12 cellular contexts compared by ENCODE assay signal in genomic region chr4:107666134-107666533, GRCh38. TPM values are rescaled to one million over a fixed set of nuclear protein-coding genes. Genes with fewer than 3 reads are reported as not detected.
A peak's percentile ranks its signal among the peaks of the same experiment; 100 is the strongest.
DNase-seq lines count a peak whose midpoint lies in the region; ATAC-seq, FAIRE-seq and TF ChIP-seq lines count a peak whose summit lies in the region.
"Had no signal": no experiment of that assay in that cellular context is flagged by ENCODE, and none has a peak within 500 bp of the region (broad histone marks: within the 10 kb centered on the region; RNA-seq: fewer than 3 reads in every experiment).

No MANE protein-coding gene starts in this region.

- no peaks in the 10 kb centered on the region for H3K9me3 ChIP-seq in Karpas-422 (ENCODE audit: low read length)
- no peaks in the 10 kb centered on the region for H3K9me3 ChIP-seq in astrocyte (ENCODE audit: insufficient read depth, low read depth, low read length)
- H3K9me3 ChIP-seq: adrenal gland had no signal

- H3K4me2 ChIP-seq in Karpas-422 (ENCODE audit: low read depth, low read length, poor library complexity, severe bottlenecking) (no peak overlapping the region), astrocyte (ENCODE audit: low read length) (no peak overlapping the region)

- DNase-seq in AG08395 (ENCODE audit: low spot score): peak; percentile 53
- peak; percentile 59 for DNase-seq in Karpas-422
- DNase-seq in astrocyte (ENCODE audit: low read depth): peak; percentile 16
- no peak for DNase-seq in left lobe of liver (ENCODE audit: low spot score)
- no peak for DNase-seq in SHP77 treated with DMSO at 0.1 percent for 48 hours (lab: John Stamatoyannopoulos, UW)
- DNase-seq in OCI-M2 (lab: John Stamatoyannopoulos, UW; ENCODE audit: unreplicated experiment): no peak
- DNase-seq in central memory CD4-positive, alpha-beta T cell: no peak
- DNase-seq in activated naive CD4-positive, alpha-beta T cell treated with anti-CD3 and anti-CD28 coated beads, Interleukin-2, amount 50 U/mL, for 16 hours: no peak
- DNase-seq: adrenal gland, DMS79 treated with DMSO at 0.1 percent for 48 hours, naive B cell, NCI-H82 had no signal

- no peak overlapping the region for H3K4me3 Mint-ChIP-seq in astrocyte (ENCODE audit: unreplicated experiment)
- H3K4me3 Mint-ChIP-seq: naive B cell had no signal

- FAIRE-seq in astrocyte (lab: Jason Lieb, UNC): no peak

- no peaks in the 10 kb centered on the region for H3K27me3 Mint-ChIP-seq in astrocyte (ENCODE audit: low read depth, unreplicated experiment)
- H3K27me3 Mint-ChIP-seq: naive B cell had no signal

- no peak overlapping the region for H3K27ac Mint-ChIP-seq in astrocyte (ENCODE audit: unreplicated experiment)
- H3K27ac Mint-ChIP-seq: naive B cell had no signal

- H3K36me3 ChIP-seq in Karpas-422 (ENCODE audit: insufficient read depth, low read length) (peaks cover 10% of the 10 kb centered on the region; the same call in 1 of the 2 replicates), astrocyte (ENCODE audit: insufficient read depth, low read length) (no peaks in the 10 kb centered on the region)
- H3K36me3 ChIP-seq: adrenal gland had no signal

- no peak overlapping the region for H3K27ac ChIP-seq in Karpas-422 (ENCODE audit: low read length)
- no peak overlapping the region for H3K27ac ChIP-seq in astrocyte (ENCODE audit: low read depth, low read length)
- H3K27ac ChIP-seq: adrenal gland had no signal

- H3K36me3 Mint-ChIP-seq in astrocyte (ENCODE audit: low read depth, unreplicated experiment): peaks cover 1% of the 10 kb centered on the region

- H3K27me3 ChIP-seq in Karpas-422 (ENCODE audit: low read length): no peaks in the 10 kb centered on the region
- no peaks in the 10 kb centered on the region for H3K27me3 ChIP-seq in astrocyte (ENCODE audit: insufficient read depth, low read length)
- H3K27me3 ChIP-seq: adrenal gland had no signal

- no peaks in the 10 kb centered on the region for H3K9me2 ChIP-seq in Karpas-422 (replicated peaks; ENCODE audit: insufficient read depth, low read length)

- H4K20me1 ChIP-seq in Karpas-422 (ENCODE audit: insufficient read depth, low read depth, low read length): no peaks in the 10 kb centered on the region
- H4K20me1 ChIP-seq in astrocyte (ENCODE audit: insufficient read depth, low read length): peaks cover 18% of the 10 kb centered on the region

- H3K4me3 ChIP-seq in Karpas-422 (ENCODE audit: low read length): no peak overlapping the region
- H3K4me3 ChIP-seq in astrocyte (ENCODE audit: insufficient read depth, low read depth, low read length): no peak overlapping the region
- H3K4me3 ChIP-seq: adrenal gland had no signal

- H3K9me3 Mint-ChIP-seq in astrocyte (ENCODE audit: unreplicated experiment): no peaks in the 10 kb centered on the region
- H3K9me3 Mint-ChIP-seq: naive B cell had no signal

- H3K4me1 Mint-ChIP-seq in astrocyte (ENCODE audit: low read depth, unreplicated experiment): peaks cover 18% of the 10 kb centered on the region
- H3K4me1 Mint-ChIP-seq: naive B cell had no signal

- H3K79me2 ChIP-seq in Karpas-422 (ENCODE audit: low read length) (peaks cover 74% of the 10 kb centered on the region), astrocyte (ENCODE audit: insufficient read depth, low read length) (no peaks in the 10 kb centered on the region)

- TF ChIP-seq CTCF in astrocyte (IDR thresholded peaks at IDR 0.05; ENCODE audit: insufficient read depth, low read depth, low read length): peak; percentile 18

- no peak overlapping the region for H3K9ac ChIP-seq in Karpas-422 (ENCODE audit: low read length)
- no peak overlapping the region for H3K9ac ChIP-seq in astrocyte (ENCODE audit: low read length)

- peak; percentile 84 for ATAC-seq in left lobe of liver

- H3K4me1 ChIP-seq in Karpas-422 (ENCODE audit: low read length) (no peaks in the 10 kb centered on the region), astrocyte (ENCODE audit: insufficient read depth, low read length) (peaks cover 6% of the 10 kb centered on the region)
- H3K4me1 ChIP-seq: adrenal gland had no signal

- H2AFZ ChIP-seq in Karpas-422 (ENCODE audit: low read length) (no peak overlapping the region), astrocyte (ENCODE audit: low read depth, low read length) (no peak overlapping the region)

RNA-seq across cellular contexts. Expression of gene PAPSS1, which starts 53.9 kb away (rescaled TPM):
- 55.3 and 73.1 TPM in 2 replicates for total RNA-seq in Karpas-422 (2014; rRNA removed; shearing (Covaris generic); ENCODE audit: low replicate concordance)
- total RNA-seq in astrocyte (100 and 102 TPM in 2 replicates), left lobe of liver (5.3 TPM)

Comparison
In these comparisons a context has a peak if more than half of its experiments do, and no peak if none do; other contexts are left out.
1. DNase-seq: peak in AG08395 (single experiment), Karpas-422 (single experiment) and astrocyte (single experiment); none in left lobe of liver (single experiment), SHP77 treated with DMSO at 0.1 percent for 48 hours (single experiment), OCI-M2 (single experiment), central memory CD4-positive, alpha-beta T cell (single experiment) and activated naive CD4-positive, alpha-beta T cell treated with anti-CD3 and anti-CD28 coated beads, Interleukin-2, amount 50 U/mL, for 16 hours (single experiment).